ENCODE assay signal across 15 cellular contexts in the genomic region with DNA sequence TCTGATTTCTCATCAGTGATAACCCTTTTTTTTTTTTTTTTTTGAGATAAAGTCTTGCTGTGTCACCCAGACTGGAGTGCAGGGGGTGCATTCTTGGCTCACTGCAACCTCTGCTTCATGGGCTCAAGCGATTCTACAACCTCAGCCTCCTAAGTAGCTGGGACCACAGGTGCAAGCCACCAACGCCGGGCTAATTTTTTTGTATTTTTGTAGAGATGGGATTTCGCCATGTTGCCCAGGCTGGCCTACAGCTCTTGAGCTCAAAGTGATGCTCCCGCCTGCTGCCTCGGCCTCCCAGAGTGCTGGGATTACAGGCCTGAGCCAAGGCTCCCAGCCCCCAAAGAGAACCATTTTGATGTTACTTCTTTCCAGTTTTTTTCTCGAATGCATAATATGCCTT. TPM values are rescaled to one million over a fixed set of nuclear protein-coding genes. Genes with fewer than 3 reads are reported as not detected.
DNase-seq lines count a peak whose midpoint lies in the region; ATAC-seq and TF ChIP-seq lines count a peak whose summit lies in the region.
"Had no signal": no experiment of that assay in that cellular context is flagged by ENCODE, and none has a peak within 500 bp of the region (broad histone marks: within the 10 kb centered on the region; RNA-seq: fewer than 3 reads in every experiment).

No MANE protein-coding gene starts in this region.

- no peak overlapping the region for H3K4ac ChIP-seq in H9 (ENCODE audit: low read depth, low read length)
- no peak overlapping the region for H3K4ac ChIP-seq in mesendoderm (ENCODE audit: low read depth, low read length)

- no peak overlapping the region for H3K27ac Mint-ChIP-seq in H9
- H3K27ac Mint-ChIP-seq in effector memory CD8-positive, alpha-beta T cell = no peak overlapping the region
- H3K27ac Mint-ChIP-seq: CD4-positive, alpha-beta memory T cell had no signal

- H3K4me3 ChIP-seq in mesendoderm (ENCODE audit: low read length) = no peak overlapping the region
- H3K4me3 ChIP-seq: GM23248, HAP-1 had no signal

- H3K9me3 Mint-ChIP-seq in H9 = no peaks in the 10 kb centered on the region
- H3K9me3 Mint-ChIP-seq in effector memory CD8-positive, alpha-beta T cell = peaks cover 0 to 1% of the 10 kb centered on the region in 2 donors
- H3K9me3 Mint-ChIP-seq: CD4-positive, alpha-beta memory T cell had no signal

- H3K36me3 ChIP-seq in mesendoderm (ENCODE audit: control insufficient read depth, insufficient read depth, low read length) = no peaks in the 10 kb centered on the region
- H3K36me3 ChIP-seq: HAP-1 had no signal

- H3K36me3 Mint-ChIP-seq in H9 (ENCODE audit: insufficient read depth in 1 of 3, low read depth in 3 of 3) = no peaks in the 10 kb centered on the region
- no peaks in the 10 kb centered on the region for H3K36me3 Mint-ChIP-seq in effector memory CD8-positive, alpha-beta T cell (ENCODE audit: insufficient read depth)
- H3K36me3 Mint-ChIP-seq: CD4-positive, alpha-beta memory T cell had no signal

- no peak overlapping the region for H4K91ac ChIP-seq in H9 (ENCODE audit: insufficient read length, low read depth, low read length)

- peaks cover 33 to 45% of the 10 kb centered on the region in 2 experiments for H3K4me1 Mint-ChIP-seq in H9
- H3K4me1 Mint-ChIP-seq in effector memory CD8-positive, alpha-beta T cell (ENCODE audit: low read depth in 2 of 2) = no peaks in the 10 kb centered on the region
- H3K4me1 Mint-ChIP-seq: CD4-positive, alpha-beta memory T cell had no signal

- H3K4me2 ChIP-seq in H9 (ENCODE audit: insufficient read depth, insufficient read length, low read length) = no peak overlapping the region
- no peak overlapping the region for H3K4me2 ChIP-seq in mesendoderm (ENCODE audit: low read length)

- no peaks in the 10 kb centered on the region for H4K20me1 ChIP-seq in H9 (ENCODE audit: control insufficient read depth, insufficient read depth, insufficient read length)

- H3T11ph ChIP-seq in H9 (ENCODE audit: low read length) = no peak overlapping the region

- H3K56ac ChIP-seq in H9 (ENCODE audit: insufficient read length, low read depth, low read length) = no peak overlapping the region
- H3K56ac ChIP-seq in mesendoderm (ENCODE audit: low read length) = no peak overlapping the region

- peaks cover 3% of the 10 kb centered on the region; the same call in 1 of the 2 replicates for H3K4me1 ChIP-seq in H9 (ENCODE audit: insufficient read depth, low read length)
- H3K4me1 ChIP-seq in mesendoderm (ENCODE audit: control insufficient read depth, low read depth, low read length) = peaks cover 6% of the 10 kb centered on the region
- H3K4me1 ChIP-seq: HAP-1 had no signal

- no peak overlapping the region for H2BK15ac ChIP-seq in H9 (ENCODE audit: low read depth, low read length)
- H2BK15ac ChIP-seq in mesendoderm (replicated peaks; ENCODE audit: low read depth) = no peak overlapping the region

- no peaks in the 10 kb centered on the region for H3K27me3 ChIP-seq in H9 (ENCODE audit: insufficient read depth, low read length)
- H3K27me3 ChIP-seq in mesendoderm (ENCODE audit: insufficient read depth, low read length, poor library complexity) = no peaks in the 10 kb centered on the region

- peak overlapping the region; percentile 6 for H2BK20ac ChIP-seq in H9 (ENCODE audit: low read depth, low read length, poor library complexity, severe bottlenecking)

- ATAC-seq in effector memory CD8-positive, alpha-beta T cell (replicated peaks) = no peak
- no peak for ATAC-seq in HG02938 (IDR thresholded peaks at IDR 0.05; ENCODE audit: unreplicated experiment)

- H2AFZ ChIP-seq in H9 (ENCODE audit: low read length) = no peak overlapping the region
- H2AFZ ChIP-seq: GM23248 had no signal

- peaks cover 4% of the 10 kb centered on the region for H3K27me3 Mint-ChIP-seq in H9 (ENCODE audit: low read depth)
- no peaks in the 10 kb centered on the region for H3K27me3 Mint-ChIP-seq in effector memory CD8-positive, alpha-beta T cell

- H3K18ac ChIP-seq in H9 (ENCODE audit: insufficient read length, low read depth, low read length) = no peak overlapping the region
- no peak overlapping the region for H3K18ac ChIP-seq in mesendoderm (ENCODE audit: low read length)

- no peak for TF ChIP-seq CTCF in H9 (conservative IDR thresholded peaks at IDR 0.05)

- H3K23ac ChIP-seq in H9 (ENCODE audit: insufficient read length, low read depth, low read length) (no peak overlapping the region), mesendoderm (ENCODE audit: low read length) (no peak overlapping the region)

- H3K9me3 ChIP-seq in H9 (ENCODE audit: control insufficient read depth, low read depth, low read length) = no peaks in the 10 kb centered on the region
- H3K9me3 ChIP-seq: HAP-1 had no signal

- H3K27ac ChIP-seq in H9 (ENCODE audit: insufficient read length, low read depth, low read length) (no peak overlapping the region), mesendoderm (ENCODE audit: low read depth, low read length) (no peak overlapping the region)
- H3K27ac ChIP-seq: GM23248 had no signal

- H2BK12ac ChIP-seq in H9 (ENCODE audit: insufficient read length, low read depth, low read length) = no peak overlapping the region

- no peak overlapping the region for H3K14ac ChIP-seq in H9 (ENCODE audit: insufficient read depth, low read length)

- H2BK120ac ChIP-seq in H9 (ENCODE audit: low read depth, low read length, poor library complexity, severe bottlenecking) (no peak overlapping the region), mesendoderm (ENCODE audit: low read depth, low read length) (peak overlapping the region; percentile 67)

- H3K9ac ChIP-seq in H9 (ENCODE audit: extremely low read depth, insufficient read length, low read length) (no peak overlapping the region), mesendoderm (ENCODE audit: low read length) (no peak overlapping the region)
- H3K9ac ChIP-seq: GM23248 had no signal

- H3K4me3 Mint-ChIP-seq in H9 = no peak overlapping the region
- no peak overlapping the region for H3K4me3 Mint-ChIP-seq in effector memory CD8-positive, alpha-beta T cell
- H3K4me3 Mint-ChIP-seq: CD4-positive, alpha-beta memory T cell had no signal

- H2AK5ac ChIP-seq in H9 (ENCODE audit: insufficient read length, low read length) = no peak overlapping the region
- H2AK5ac ChIP-seq in mesendoderm (ENCODE audit: low read length) = no peak overlapping the region

- H2BK5ac ChIP-seq in H9 (ENCODE audit: insufficient read length, low read length) = no peak overlapping the region
- H2BK5ac ChIP-seq in mesendoderm (ENCODE audit: low read length) = no peak overlapping the region

- H4K5ac ChIP-seq in H9 (ENCODE audit: insufficient read length, low read depth, low read length) (no peak overlapping the region), mesendoderm (ENCODE audit: low read length) (no peak overlapping the region)

- H3K23me2 ChIP-seq in H9 (ENCODE audit: insufficient read length, low read depth, low read length, poor library complexity, severe bottlenecking) = no peaks in the 10 kb centered on the region

- no peaks in the 10 kb centered on the region for H3K79me1 ChIP-seq in H9 (ENCODE audit: insufficient read depth, low read depth, low read length, poor library complexity, severe bottlenecking)
- H3K79me1 ChIP-seq in mesendoderm (ENCODE audit: low read length) = no peaks in the 10 kb centered on the region

- DNase-seq in H9 (no peak), astrocyte of the hippocampus (ENCODE audit: low read depth, low spot score) (peak; percentile 11), mesendoderm (no peak), NCI-H2196 (lab: John Stamatoyannopoulos, UW; ENCODE audit: unreplicated experiment) (no peak)
- no peak for DNase-seq in effector memory CD8-positive, alpha-beta T cell
- DNase-seq: Calu3; CD4-positive, alpha-beta memory T cell; COR-L47; DMS53; DMS79 treated with DMSO at 0.1 percent for 48 hours; GM23248 had no signal

- H4K8ac ChIP-seq in H9 (replicated peaks; ENCODE audit: insufficient read length, low read depth, low read length) = no peak overlapping the region
- no peak overlapping the region for H4K8ac ChIP-seq in mesendoderm (ENCODE audit: low read depth, low read length)

- H3K79me2 ChIP-seq in H9 (ENCODE audit: insufficient read depth, low read length) (no peaks in the 10 kb centered on the region), mesendoderm (ENCODE audit: control insufficient read depth, insufficient read depth, low read length) (no peaks in the 10 kb centered on the region)

- WGBS in H9 (ENCODE audit: extremely low coverage, insufficient read length, low lambda C conversion rate) = no CpG with 5 or more reads among the region's 7 CpGs
- no CpG with 5 or more reads among the region's 7 CpGs for whole genome bisulfite sequencing in mesendoderm (ENCODE audit: extremely low coverage, insufficient coverage, low lambda C conversion rate)

RNA-seq across cellular contexts. Expression of gene FABP7, which starts 2.2 kb away (rescaled TPM):
- total RNA-seq in H9 (2021) = 3.3 and 3.9 TPM in 2 replicates
- polyA plus RNA-seq in mesendoderm (2013, experiment 1 of 2) = 6.6 TPM
- 6.2 TPM for polyA plus RNA-seq in mesendoderm (2013, experiment 2 of 2)
- total RNA-seq: Calu3; CD4-positive, alpha-beta memory T cell; Daoy; GM23248 had no signal
- polyA plus RNA-seq: BJ; CD4-positive, alpha-beta memory T cell; GM23248 had no signal

RNA-seq across cellular contexts. Expression of gene SMPDL3A, which starts 7.3 kb away (rescaled TPM):
- total RNA-seq in H9 (2021) = 0.59 and 0.68 TPM in 2 replicates
- polyA plus RNA-seq in mesendoderm (2013, experiment 1 of 2) = 2.6 TPM
- polyA plus RNA-seq in mesendoderm (2013, experiment 2 of 2) = 2.6 TPM
- total RNA-seq: CD4-positive, alpha-beta memory T cell had no signal
- polyA plus RNA-seq: CD4-positive, alpha-beta memory T cell had no signal
